ENCODE assay signal across 9 cellular contexts in genomic region chr19:50437862-50438449, GRCh38. TPM values are rescaled to one million over a fixed set of nuclear protein-coding genes. Genes with fewer than 3 reads are reported as not detected.
"Had no signal": no experiment of that assay in that cellular context is flagged by ENCODE, and none has a peak within 500 bp of the region (broad histone marks: within the 10 kb centered on the region; RNA-seq: fewer than 3 reads in every experiment).

No MANE protein-coding gene starts in this region.

- ATAC-seq: GM12878 had no signal

- DNase-seq: GDM1, GF-D8 had no signal

- H3K4me3 ChIP-seq: GM12878 had no signal

- FAIRE-seq: G401.6, GM12878, GM12891, GM12892, GM18507, GM19239 had no signal

RNA-seq across cellular contexts. Expression of gene MYBPC2, which starts 5.3 kb away (rescaled TPM):
- total RNA-seq: G401 had no signal

RNA-seq across cellular contexts. Expression of gene GARIN5A, which starts 38.7 kb away (rescaled TPM):
- total RNA-seq: GM12878 had no signal
